Comparison of ENCODE assay signal across 8 cellular contexts in genomic region chr19:18152817-18153554, GRCh38. TPM values are rescaled to one million over a fixed set of nuclear protein-coding genes. Genes with fewer than 3 reads are reported as not detected.
DNase-seq lines count a peak whose midpoint lies in the region; TF ChIP-seq lines count a peak whose summit lies in the region.

TSS of gene PIK3R2 (plus strand) at chr19:18153163. CDS start at chr19:18155880, 2,717 bp downstream.

- peaks cover 23% of the 10 kb centered on the region for H3K4me1 Mint-ChIP-seq in activated T-helper 1 cell treated with anti-CD3 and anti-CD28 coated beads, Interleukin-12 subunit alpha, Interleukin-12 subunit beta, Interleukin-2, Interleukin-4 antibody, amounts not matched to agents 30 ng/mL and 10 ng/mL and 1 ng/mL, durations not matched to agents 14 hours and 24 hours and 36 hours (ENCODE audit: low read depth)

- peaks cover 31% of the 10 kb centered on the region for H3K79me2 ChIP-seq in DOHH2 (ENCODE audit: control insufficient read depth, low read length)

- DNase-seq in H4 (ENCODE audit: low spot score) (peak; percentile 99), LNCaP clone FGC (ENCODE audit: low read depth) (peak; percentile 94), RPMI8226 (peak; percentile 99), esophagus squamous epithelium (lab: John Stamatoyannopoulos, UW) (peak; percentile 90)
- DNase-seq in activated T-helper 1 cell treated with anti-CD3 and anti-CD28 coated beads, Interleukin-12 subunit alpha, Interleukin-12 subunit beta, Interleukin-2, Interleukin-4 antibody, amounts not matched to agents 30 ng/mL and 10 ng/mL and 1 ng/mL, durations not matched to agents 14 hours and 24 hours and 36 hours (ENCODE audit: low spot score): peak; percentile 100
- peak; percentile 100 for DNase-seq in stimulated activated CD8-positive, alpha-beta memory T cell treated with anti-CD3 and anti-CD28 coated beads, Interleukin-7, amount 100 ng/mL, for 24 hours (ENCODE audit: low read depth)

- peaks cover 3% of the 10 kb centered on the region; the same call in 1 of the 2 replicates for H3F3A ChIP-seq in DOHH2 (ENCODE audit: control insufficient read depth, insufficient read depth)

- TF ChIP-seq POLR2A in esophagus squamous epithelium (IDR thresholded peaks at IDR 0.05): peak in 3 of 4 donors; percentile 69 to 84 (median 83)

- no peaks in the 10 kb centered on the region for H3K9me3 Mint-ChIP-seq in activated T-helper 1 cell treated with anti-CD3 and anti-CD28 coated beads, Interleukin-12 subunit alpha, Interleukin-12 subunit beta, Interleukin-2, Interleukin-4 antibody, amounts not matched to agents 30 ng/mL and 10 ng/mL and 1 ng/mL, durations not matched to agents 14 hours and 24 hours and 36 hours

- peak within 1 kb of the TSS; percentile 84 for H3K4me3 Mint-ChIP-seq in activated T-helper 1 cell treated with anti-CD3 and anti-CD28 coated beads, Interleukin-12 subunit alpha, Interleukin-12 subunit beta, Interleukin-2, Interleukin-4 antibody, amounts not matched to agents 30 ng/mL and 10 ng/mL and 1 ng/mL, durations not matched to agents 14 hours and 24 hours and 36 hours

- H3K9me3 ChIP-seq in DOHH2 (ENCODE audit: control insufficient read depth, insufficient read depth, low read length) (no peaks in the 10 kb centered on the region), esophagus squamous epithelium (no peaks in the 10 kb centered on the region), muscle layer of duodenum (ENCODE audit: control insufficient read depth in 1 of 2, low read length in 2 of 2) (no peaks in the 10 kb centered on the region)

- intact Hi-C loops in activated T-helper 1 cell treated with anti-CD3 and anti-CD28 coated beads, Interleukin-12 subunit alpha, Interleukin-12 subunit beta, Interleukin-2, Interleukin-4 antibody, amounts not matched to agents 30 ng/mL and 10 ng/mL and 1 ng/mL, durations not matched to agents 14 hours and 24 hours and 36 hours (cut with micrococcal nuclease): loop anchor here (1.0 to 10.0 kb wide), 10 partner anchors 8 to 1076 kb away; partner anchors contain the start of genes ARRDC2, HAUS8, LSM4 and MYO9B
- intact Hi-C loops in esophagus squamous epithelium (cut with DNase I): no loop called here

- H3K4me1 ChIP-seq in DOHH2 (ENCODE audit: control insufficient read depth, low read length) (peaks cover 36% of the 10 kb centered on the region), esophagus squamous epithelium (peaks cover 44 to 69% (median 49%) of the 10 kb centered on the region in 3 donors), muscle layer of duodenum (ENCODE audit: control insufficient read depth in 1 of 2, insufficient read depth in 2 of 2, low read length in 2 of 2) (peaks cover 19 to 45% of the 10 kb centered on the region in 2 donors)

- H3K9me2 ChIP-seq in DOHH2 (replicated peaks; ENCODE audit: control insufficient read depth, low read length): no peaks in the 10 kb centered on the region

- H3K4me3 ChIP-seq in DOHH2 (ENCODE audit: low read length) (peak within 1 kb of the TSS; percentile 91), LNCaP clone FGC (ENCODE audit: low read depth, low read length) (peak within 1 kb of the TSS; percentile 78), esophagus squamous epithelium (peak within 1 kb of the TSS; percentile 66 to 98 (median 84)), muscle layer of duodenum (ENCODE audit: low read depth in 1 of 2, low read length in 2 of 2) (peak within 1 kb of the TSS; percentile 85 to 88)

- H3K27ac ChIP-seq in DOHH2 (ENCODE audit: low read depth, low read length) (peak within 1 kb of the TSS; percentile 92), esophagus squamous epithelium (peak within 1 kb of the TSS; percentile 89 to 99 (median 96)), muscle layer of duodenum (ENCODE audit: low read length) (peak within 1 kb of the TSS; percentile 96)

- H3K36me3 Mint-ChIP-seq in activated T-helper 1 cell treated with anti-CD3 and anti-CD28 coated beads, Interleukin-12 subunit alpha, Interleukin-12 subunit beta, Interleukin-2, Interleukin-4 antibody, amounts not matched to agents 30 ng/mL and 10 ng/mL and 1 ng/mL, durations not matched to agents 14 hours and 24 hours and 36 hours (ENCODE audit: low read depth): peaks cover 8% of the 10 kb centered on the region

- no peaks in the 10 kb centered on the region for H4K20me1 ChIP-seq in DOHH2 (ENCODE audit: control insufficient read depth, insufficient read depth, low read depth, low read length)

- peaks cover 3% of the 10 kb centered on the region for H3K27me3 Mint-ChIP-seq in activated T-helper 1 cell treated with anti-CD3 and anti-CD28 coated beads, Interleukin-12 subunit alpha, Interleukin-12 subunit beta, Interleukin-2, Interleukin-4 antibody, amounts not matched to agents 30 ng/mL and 10 ng/mL and 1 ng/mL, durations not matched to agents 14 hours and 24 hours and 36 hours (ENCODE audit: insufficient read depth)

- H3K27me3 ChIP-seq in DOHH2 (ENCODE audit: control insufficient read depth, low read length) (no peaks in the 10 kb centered on the region), esophagus squamous epithelium (no peaks in the 10 kb centered on the region), muscle layer of duodenum (ENCODE audit: low read depth, low read length) (no peaks in the 10 kb centered on the region)

- TF ChIP-seq CTCF in DOHH2 (IDR thresholded peaks at IDR 0.05; ENCODE audit: low read depth, low read length, poor library complexity, severe bottlenecking) (peak; percentile 23), LNCaP clone FGC (IDR thresholded peaks at IDR 0.05; ENCODE audit: control insufficient read depth, extremely low read depth, insufficient read depth) (no peak), esophagus squamous epithelium (IDR thresholded peaks at IDR 0.05) (peak in 1 of 6 experiments; percentile 14)

- H3K27ac Mint-ChIP-seq in activated T-helper 1 cell treated with anti-CD3 and anti-CD28 coated beads, Interleukin-12 subunit alpha, Interleukin-12 subunit beta, Interleukin-2, Interleukin-4 antibody, amounts not matched to agents 30 ng/mL and 10 ng/mL and 1 ng/mL, durations not matched to agents 14 hours and 24 hours and 36 hours: peak within 1 kb of the TSS; percentile 96

- H3K36me3 ChIP-seq in DOHH2 (ENCODE audit: control insufficient read depth, low read length): peaks cover 24% of the 10 kb centered on the region
- peaks cover 0 to 16% (median 0%) of the 10 kb centered on the region in 3 donors for H3K36me3 ChIP-seq in esophagus squamous epithelium
- peaks cover 0 to 10% of the 10 kb centered on the region in 2 donors for H3K36me3 ChIP-seq in muscle layer of duodenum (ENCODE audit: control insufficient read depth in 1 of 2, insufficient read depth in 2 of 2, low read length in 2 of 2)

- peak within 1 kb of the TSS; percentile 96 for H3K4me2 ChIP-seq in DOHH2 (ENCODE audit: low read length)

- 0 to 1% methylated on average over 1 to 19 of the region's 86 CpGs for WGBS in esophagus squamous epithelium, 2 donors

RNA-seq across cellular contexts. Expression of gene PIK3R2, which starts in this region (rescaled TPM):
- total RNA-seq in H4 (2014; rRNA removed; shearing (Covaris generic)): 9.8 and 25.1 TPM in 2 replicates
- total RNA-seq in activated T-helper 1 cell treated with anti-CD3 and anti-CD28 coated beads, Interleukin-12 subunit alpha, Interleukin-12 subunit beta, Interleukin-2, Interleukin-4 antibody, amounts not matched to agents 30 ng/mL and 10 ng/mL and 1 ng/mL, durations not matched to agents 14 hours and 24 hours and 36 hours: 14.7 and 15.6 TPM in 2 replicates
- 10 to 100 TPM; 20.4 to 42.1 (median 29.1) TPM for total RNA-seq in esophagus squamous epithelium

Comparison
In these comparisons a context has a peak if more than half of its experiments do, and no peak if none do; other contexts are left out.
1. Peak in every context shown above with its lines: DNase-seq, H3K4me3 ChIP-seq and H3K27ac ChIP-seq.